ENCODE assay signal across 25 cellular contexts in genomic region chr7:7647495-7648036, GRCh38. TPM values are rescaled to one million over a fixed set of nuclear protein-coding genes. Genes with fewer than 3 reads are reported as not detected.
A peak's percentile ranks its signal among the peaks of the same experiment; 100 is the strongest.
DNase-seq lines count a peak whose midpoint lies in the region; ATAC-seq, FAIRE-seq and TF ChIP-seq lines count a peak whose summit lies in the region.
"Had no signal": no experiment of that assay in that cellular context is flagged by ENCODE, and none has a peak within 500 bp of the region (broad histone marks: within the 10 kb centered on the region; RNA-seq: fewer than 3 reads in every experiment).

No MANE protein-coding gene starts in this region.

- no peak overlapping the region for H2AFZ ChIP-seq in mammary epithelial cell (ENCODE audit: low read depth, low read length)
- H2AFZ ChIP-seq: GM23338 had no signal

- FAIRE-seq in bronchial epithelial cell (lab: Jason Lieb, UNC) = no peak
- FAIRE-seq: A204.1, GM12891, GM18507 had no signal

- H3K4me1 ChIP-seq in mammary epithelial cell (ENCODE audit: insufficient read depth, low read length) (no peaks in the 10 kb centered on the region), foreskin keratinocyte (no peaks in the 10 kb centered on the region)

- H4K20me1 ChIP-seq in mammary epithelial cell (ENCODE audit: insufficient read depth, low read length) = no peaks in the 10 kb centered on the region
- H4K20me1 ChIP-seq: BLaER1 had no signal

- DNase-seq in MCF 10A (ENCODE audit: unreplicated experiment) (peak; percentile 9), mammary epithelial cell (no peak), LHCN-M2 (ENCODE audit: low read depth) (peak; percentile 27), bronchial epithelial cell (ENCODE audit: low read depth) (peak; percentile 4), foreskin keratinocyte (no peak), G401 (ENCODE audit: low spot score) (no peak), NCI-H526 (lab: John Stamatoyannopoulos, UW) (no peak), NCI-H2029 (lab: John Stamatoyannopoulos, UW) (no peak)
- DNase-seq: Caco-2; CD4-positive, CD25-positive, alpha-beta regulatory T cell; CD8-positive, alpha-beta T cell; DMS153; DND-41; GF-D8; H9; HFFc6 had no signal

- intact Hi-C loops in MCF 10A (cut with micrococcal nuclease) (no loop called here), mammary epithelial cell (cut with micrococcal nuclease) (no loop called here)

- no peaks in the 10 kb centered on the region for H3K9me3 Mint-ChIP-seq in MCF 10A (ENCODE audit: unreplicated experiment)
- H3K9me3 Mint-ChIP-seq: CD4-positive, CD25-positive, alpha-beta regulatory T cell; CD8-positive, alpha-beta T cell; HFFc6 had no signal

- no peak overlapping the region for H3K4me3 ChIP-seq in mammary epithelial cell (replicated peaks in 1 of 3; ENCODE audit: insufficient read depth in 1 of 3, low read depth in 2 of 3, low read length in 3 of 3)
- H3K4me3 ChIP-seq in bronchial epithelial cell (ENCODE audit: low read depth, low read length) = no peak overlapping the region
- H3K4me3 ChIP-seq: BLaER1, GM23338 had no signal

- dilution Hi-C loops in mammary epithelial cell (cut with HindIII; ENCODE audit: low sequenced_read_pairs) = no loop called here

- H3K27ac Mint-ChIP-seq in MCF 10A (ENCODE audit: low read depth, unreplicated experiment) = no peak overlapping the region
- H3K27ac Mint-ChIP-seq: B cell; CD8-positive, alpha-beta T cell; GM23338; HFFc6 had no signal

- H3K36me3 ChIP-seq in mammary epithelial cell (ENCODE audit: insufficient read depth, low read length) (no peaks in the 10 kb centered on the region), bronchial epithelial cell (ENCODE audit: control insufficient read depth, insufficient read depth, low read length) (no peaks in the 10 kb centered on the region)

- H3K27ac ChIP-seq in mammary epithelial cell (ENCODE audit: insufficient read depth, low read depth, low read length) (no peak overlapping the region), foreskin keratinocyte (no peak overlapping the region)
- H3K27ac ChIP-seq: 22Rv1, BLaER1, C4-2B had no signal

- H3K79me2 ChIP-seq in mammary epithelial cell (ENCODE audit: insufficient read depth, low read length) = peaks cover 41% of the 10 kb centered on the region

- in situ Hi-C loops in mammary epithelial cell (cut with MboI; ENCODE audit: low sequenced_read_pairs in 2 of 2) = no loop called here
- in situ Hi-C loops in G401 (cut with HindIII; ENCODE audit: low sequenced_read_pairs) = no loop called here

- no peak overlapping the region for H3K9ac ChIP-seq in mammary epithelial cell (ENCODE audit: insufficient read depth, low read length)
- H3K9ac ChIP-seq: BLaER1 had no signal

- ATAC-seq in foreskin keratinocyte = peak; percentile 57
- ATAC-seq: CD8-positive, alpha-beta T cell; GM23338; HCT116 had no signal

- 55% methylated on average over 6 of the region's 6 CpGs for WGBS in mammary epithelial cell (ENCODE audit: low coverage, missing lambda C conversion rate)

- POLR2A ChIA-PET in MCF 10A (lab: Yijun Ruan, JAX) = interaction anchor here (0.5 kb wide), 1 partner anchor 64 kb away, joined by 3 read pairs; no protein-coding TSS in a partner anchor

- H3K27me3 ChIP-seq in mammary epithelial cell (ENCODE audit: insufficient read depth, low read length) (no peaks in the 10 kb centered on the region), bronchial epithelial cell (ENCODE audit: control insufficient read depth, insufficient read depth, low read length) (no peaks in the 10 kb centered on the region), foreskin keratinocyte (no peaks in the 10 kb centered on the region)
- H3K27me3 ChIP-seq: BLaER1 had no signal

- H3K4me2 ChIP-seq in mammary epithelial cell (ENCODE audit: insufficient read depth, low read depth, low read length) = no peak overlapping the region
- H3K4me2 ChIP-seq: BLaER1, GM23338 had no signal

- CTCF ChIA-PET in MCF 10A (lab: Yijun Ruan, JAX) (interaction anchor here (0.7 to 0.9 kb wide), 2 partner anchors 49 to 388 kb away, joined by 3 to 6 read pairs; no protein-coding TSS in a partner anchor), mammary epithelial cell (lab: Charles Lee; ENCODE audit: low non-redundant PET) (no interaction called here)

- no peaks in the 10 kb centered on the region for H3K9me3 ChIP-seq in mammary epithelial cell (replicated peaks; ENCODE audit: insufficient read depth, low read length)
- H3K9me3 ChIP-seq: Caco-2 had no signal

- peaks cover 27% of the 10 kb centered on the region for H3K4me1 Mint-ChIP-seq in MCF 10A (ENCODE audit: insufficient read depth, unreplicated experiment)

- no peak overlapping the region for H3K4me3 Mint-ChIP-seq in MCF 10A (ENCODE audit: unreplicated experiment)
- H3K4me3 Mint-ChIP-seq: B cell; CD4-positive, CD25-positive, alpha-beta regulatory T cell; CD8-positive, alpha-beta T cell; GM23338; H9; HFFc6 had no signal

- peaks cover 11% of the 10 kb centered on the region for H3K36me3 Mint-ChIP-seq in MCF 10A (ENCODE audit: insufficient read depth, unreplicated experiment)

- BruUV-seq in MCF 10A (replicated peaks; lab: Mats Ljungman, UMichigan) (no TSS peak), mammary epithelial cell (replicated peaks; lab: Mats Ljungman, UMichigan) (no TSS peak)

- TF ChIP-seq CTCF in MCF 10A (IDR thresholded peaks at IDR 0.05; ENCODE audit: unreplicated experiment) (no peak), mammary epithelial cell (conservative IDR thresholded peaks at IDR 0.05 in 1 of 2, IDR thresholded peaks at IDR 0.05 in 1 of 2; ENCODE audit: extremely low read depth in 1 of 2, insufficient read depth in 1 of 2, low read depth in 1 of 2, low read length in 2 of 2) (no peak), bronchial epithelial cell (IDR thresholded peaks at IDR 0.05; ENCODE audit: insufficient read depth, low read length, severe bottlenecking) (no peak), foreskin keratinocyte (conservative IDR thresholded peaks at IDR 0.05) (no peak)

- no peaks in the 10 kb centered on the region for H3K27me3 Mint-ChIP-seq in MCF 10A (ENCODE audit: insufficient read depth, unreplicated experiment)
- H3K27me3 Mint-ChIP-seq: B cell; CD4-positive, CD25-positive, alpha-beta regulatory T cell had no signal

RNA-seq across cellular contexts. Expression of gene UMAD1, which starts 7.0 kb away (rescaled TPM):
- total RNA-seq in MCF 10A (2022) = 7.1 and 11.1 TPM in 2 replicates
- 10 to 100 TPM; 12.0 to 12.7 TPM for total RNA-seq in mammary epithelial cell
- 11.5 TPM for polyA plus RNA-seq in mammary epithelial cell
- polyA minus RNA-seq in mammary epithelial cell = 3.1 TPM
- 22.8 and 25.1 TPM in 2 replicates for total RNA-seq in LHCN-M2 (2014; rRNA removed)
- polyA plus RNA-seq in LHCN-M2 (2012) = 6.4 TPM
- total RNA-seq in bronchial epithelial cell = 10.1 and 11.3 TPM in 2 replicates
- total RNA-seq in foreskin keratinocyte = 10.4 and 10.5 TPM in 2 replicates
- 6.5 and 7.1 TPM in 2 replicates for polyA plus RNA-seq in foreskin keratinocyte
- total RNA-seq in G401 (2014; rRNA removed; shearing (Covaris generic)) = 29.3 and 42.3 TPM in 2 replicates

Comparison
In these comparisons a context has a peak if more than half of its experiments do, and no peak if none do; other contexts are left out.
1. DNase-seq: peak in MCF 10A (single experiment), LHCN-M2 (single experiment) and bronchial epithelial cell (single experiment); none in mammary epithelial cell (single experiment), foreskin keratinocyte (0 of 2), G401 (single experiment), NCI-H526 (0 of 2) and NCI-H2029 (single experiment).